In the genomic region with DNA sequence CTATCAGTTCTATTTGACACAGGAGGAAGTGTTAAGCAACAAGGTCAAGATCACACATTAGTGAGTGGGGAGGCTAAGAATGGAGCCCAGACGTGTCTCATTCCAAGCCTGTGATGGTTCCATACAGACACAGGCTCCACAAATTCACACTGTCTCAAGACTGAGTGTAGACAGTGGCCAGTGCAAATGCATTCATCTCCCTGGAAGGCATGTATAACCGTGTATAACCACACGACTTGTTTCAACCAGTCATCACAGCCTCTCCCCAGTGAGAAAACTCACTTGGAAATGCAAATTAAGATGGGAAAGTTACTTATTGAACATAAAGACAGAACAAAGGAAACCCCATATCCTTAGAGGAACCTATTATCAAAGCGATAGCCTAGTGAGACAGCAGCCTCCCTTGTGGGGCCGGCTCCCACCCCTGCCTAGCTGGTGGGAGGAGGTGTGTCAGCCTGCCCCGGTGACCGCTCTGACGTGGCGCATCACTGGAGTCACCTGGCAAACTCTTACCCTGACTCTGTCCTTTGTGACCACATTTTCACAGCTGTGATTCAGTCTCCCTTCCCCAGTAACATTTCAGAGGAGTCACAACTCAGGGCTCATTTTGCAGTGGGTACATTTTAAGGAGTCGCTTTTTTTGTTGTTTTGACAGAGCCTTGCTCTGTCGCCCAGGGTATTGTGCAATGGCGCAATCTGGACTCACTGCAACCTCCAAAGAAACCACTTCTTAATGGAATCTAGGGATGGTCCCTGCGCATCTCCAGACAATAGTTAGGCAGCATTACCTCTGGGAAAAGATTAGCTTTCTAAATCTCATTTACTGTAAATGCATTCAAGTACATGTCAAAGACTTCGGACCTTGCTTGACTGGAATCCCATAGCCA, we compare ENCODE assay signal across 16 cellular contexts.
DNase-seq lines count a peak whose midpoint lies in the region; ATAC-seq and TF ChIP-seq lines count a peak whose summit lies in the region.
"Had no signal": no experiment of that assay in that cellular context is flagged by ENCODE, and none has a peak within 500 bp of the region (broad histone marks: within the 10 kb centered on the region; RNA-seq: fewer than 3 reads in every experiment).

No MANE protein-coding gene starts in this region.

- H3K9me3 Mint-ChIP-seq in stimulated activated naive CD8-positive, alpha-beta T cell treated with anti-CD3 and anti-CD28 coated beads, Interleukin-15, amount 100 ng/mL, for 72 hours = no peaks in the 10 kb centered on the region
- H3K9me3 Mint-ChIP-seq: activated T-cell treated with anti-CD3 and anti-CD28 coated beads, Interleukin-2, amount 50 U/mL, for 24 hours; stimulated activated memory B cell treated with anti-CD40 and anti-IgM and Interleukin-4, amounts not matched to agents 10 μg/mL and 1 μg/mL and 100 μg/mL, for 72 hours had no signal

- no peak for TF ChIP-seq CTCF in AG10803 (conservative IDR thresholded peaks at IDR 0.05; ENCODE audit: low read length)
- no peak for TF ChIP-seq CTCF in fibroblast of pulmonary artery (IDR thresholded peaks at IDR 0.05; ENCODE audit: low read length, missing control alignments)

- peaks cover 11% of the 10 kb centered on the region for H3K27me3 Mint-ChIP-seq in stimulated activated naive CD8-positive, alpha-beta T cell treated with anti-CD3 and anti-CD28 coated beads, Interleukin-15, amount 100 ng/mL, for 72 hours
- H3K27me3 Mint-ChIP-seq: stimulated activated memory B cell treated with anti-CD40 and anti-IgM and Interleukin-4, amounts not matched to agents 10 μg/mL and 1 μg/mL and 100 μg/mL, for 72 hours had no signal

- DNase-seq in AG10803 (ENCODE audit: low read depth) = peak; percentile 12
- peak; percentile 81 for DNase-seq in NCI-H82 (lab: John Stamatoyannopoulos, UW)
- DNase-seq in fibroblast of pulmonary artery (ENCODE audit: low read depth) = peak; percentile 48
- no peak for DNase-seq in NK-92 treated with Interleukin-12 subunit alpha and Interleukin-12 subunit beta, amount 100 ng/mL, for 24 hours (lab: John Stamatoyannopoulos, UW)
- DNase-seq in stimulated activated naive CD8-positive, alpha-beta T cell treated with anti-CD3 and anti-CD28 coated beads, Interleukin-15, amount 100 ng/mL, for 72 hours = no peak
- DNase-seq in OCI-M1 (lab: John Stamatoyannopoulos, UW) = no peak
- DNase-seq: activated T-cell treated with anti-CD3 and anti-CD28 coated beads, Interleukin-2, amount 50 U/mL, for 24 hours; head of caudate nucleus; lower lobe of right lung; NCI-H1694 treated with DMSO at 0.1 percent for 48 hours; NCI-H774; pancreas; SK-N-SH had no signal

- peak; percentile 75 for ATAC-seq in GM21619 (IDR thresholded peaks at IDR 0.05; ENCODE audit: unreplicated experiment)
- no peak for ATAC-seq in stimulated activated naive CD8-positive, alpha-beta T cell treated with anti-CD3 and anti-CD28 coated beads, Interleukin-15, amount 100 ng/mL, for 72 hours
- no peak for ATAC-seq in GM19467 (IDR thresholded peaks at IDR 0.05; ENCODE audit: unreplicated experiment)
- ATAC-seq: stimulated activated memory B cell treated with anti-CD40 and anti-IgM and Interleukin-4, amounts not matched to agents 10 μg/mL and 1 μg/mL and 100 μg/mL, for 72 hours had no signal

- no peak overlapping the region for H3K4me3 Mint-ChIP-seq in stimulated activated naive CD8-positive, alpha-beta T cell treated with anti-CD3 and anti-CD28 coated beads, Interleukin-15, amount 100 ng/mL, for 72 hours
- H3K4me3 Mint-ChIP-seq: activated T-cell treated with anti-CD3 and anti-CD28 coated beads, Interleukin-2, amount 50 U/mL, for 24 hours; stimulated activated memory B cell treated with anti-CD40 and anti-IgM and Interleukin-4, amounts not matched to agents 10 μg/mL and 1 μg/mL and 100 μg/mL, for 72 hours had no signal

- H3K4me1 Mint-ChIP-seq in stimulated activated naive CD8-positive, alpha-beta T cell treated with anti-CD3 and anti-CD28 coated beads, Interleukin-15, amount 100 ng/mL, for 72 hours = no peaks in the 10 kb centered on the region
- H3K4me1 Mint-ChIP-seq: stimulated activated memory B cell treated with anti-CD40 and anti-IgM and Interleukin-4, amounts not matched to agents 10 μg/mL and 1 μg/mL and 100 μg/mL, for 72 hours had no signal

- H3K27ac Mint-ChIP-seq in stimulated activated naive CD8-positive, alpha-beta T cell treated with anti-CD3 and anti-CD28 coated beads, Interleukin-15, amount 100 ng/mL, for 72 hours = no peak overlapping the region
- H3K27ac Mint-ChIP-seq: activated T-cell treated with anti-CD3 and anti-CD28 coated beads, Interleukin-2, amount 50 U/mL, for 24 hours; stimulated activated memory B cell treated with anti-CD40 and anti-IgM and Interleukin-4, amounts not matched to agents 10 μg/mL and 1 μg/mL and 100 μg/mL, for 72 hours had no signal

- H3K4me3 ChIP-seq in AG10803 (ENCODE audit: low read length) = no peak overlapping the region
- no peak overlapping the region for H3K4me3 ChIP-seq in fibroblast of pulmonary artery (replicated peaks; ENCODE audit: low read depth, low read length)
- H3K4me3 ChIP-seq: lower lobe of right lung, pancreas had no signal

Comparison
In these comparisons a context has a peak if more than half of its experiments do, and no peak if none do; other contexts are left out.
1. DNase-seq: peak in AG10803 (single experiment), NCI-H82 (single experiment) and fibroblast of pulmonary artery (single experiment); none in NK-92 treated with Interleukin-12 subunit alpha and Interleukin-12 subunit beta, amount 100 ng/mL, for 24 hours (single experiment), stimulated activated naive CD8-positive, alpha-beta T cell treated with anti-CD3 and anti-CD28 coated beads, Interleukin-15, amount 100 ng/mL, for 72 hours (0 of 2) and OCI-M1 (single experiment).